ENCODE assay signal across 24 cellular contexts in genomic region chr3:196803891-196804468, GRCh38.
DNase-seq lines count a peak whose midpoint lies in the region; ATAC-seq and TF ChIP-seq lines count a peak whose summit lies in the region.
"Had no signal": no experiment of that assay in that cellular context is flagged by ENCODE, and none has a peak within 500 bp of the region (broad histone marks: within the 10 kb centered on the region; RNA-seq: fewer than 3 reads in every experiment).

No MANE protein-coding gene starts in this region.

- H3K27ac Mint-ChIP-seq in activated CD4-positive, alpha-beta T cell treated with anti-CD3 and anti-CD28 coated beads for 36 hours: peak overlapping the region; percentile 86
- peak overlapping the region; percentile 61 for H3K27ac Mint-ChIP-seq in CD4-positive, alpha-beta T cell
- peak overlapping the region; percentile 82 for H3K27ac Mint-ChIP-seq in T-helper 2 cell treated with Interferon-gamma antibody and Interleukin-4, amounts not matched to agents 5 μg/mL and 100 μg/mL, for 36 hours
- H3K27ac Mint-ChIP-seq: HFFc6 had no signal

- peak overlapping the region; percentile 4 for H3K27ac ChIP-seq in CD4-positive, alpha-beta T cell (ENCODE audit: low read depth, low read length)
- H3K27ac ChIP-seq: heart left ventricle, spleen, stomach, tibial nerve had no signal

- peak overlapping the region; percentile 8 for H3K4me3 Mint-ChIP-seq in activated CD4-positive, alpha-beta T cell treated with anti-CD3 and anti-CD28 coated beads for 36 hours
- H3K4me3 Mint-ChIP-seq in CD4-positive, alpha-beta T cell: no peak overlapping the region
- H3K4me3 Mint-ChIP-seq in T-helper 2 cell treated with Interferon-gamma antibody and Interleukin-4, amounts not matched to agents 5 μg/mL and 100 μg/mL, for 36 hours: no peak overlapping the region
- H3K4me3 Mint-ChIP-seq: HFFc6 had no signal

- no peaks in the 10 kb centered on the region for H3K27me3 ChIP-seq in CD4-positive, alpha-beta T cell (ENCODE audit: control insufficient read depth, insufficient read depth, low read length)
- H3K27me3 ChIP-seq: heart left ventricle, spleen, stomach, tibial nerve had no signal

- POLR2A ChIA-PET in activated CD4-positive, alpha-beta T cell treated with anti-CD3 and anti-CD28 coated beads for 36 hours (lab: Charles Lee): no interaction called here
- POLR2A ChIA-PET in CD4-positive, alpha-beta T cell (lab: Charles Lee): no interaction called here

- H3K9me3 Mint-ChIP-seq in activated CD4-positive, alpha-beta T cell treated with anti-CD3 and anti-CD28 coated beads for 36 hours (ENCODE audit: low read depth): no peaks in the 10 kb centered on the region
- no peaks in the 10 kb centered on the region for H3K9me3 Mint-ChIP-seq in CD4-positive, alpha-beta T cell
- no peaks in the 10 kb centered on the region for H3K9me3 Mint-ChIP-seq in T-helper 2 cell treated with Interferon-gamma antibody and Interleukin-4, amounts not matched to agents 5 μg/mL and 100 μg/mL, for 36 hours
- H3K9me3 Mint-ChIP-seq: HFFc6 had no signal

- no peak overlapping the region for H3K4me3 ChIP-seq in fibroblast of mammary gland (ENCODE audit: control insufficient read depth, low read depth, low read length)
- H3K4me3 ChIP-seq: heart left ventricle, spleen, stomach, tibial nerve had no signal

- H3K27me3 Mint-ChIP-seq in activated CD4-positive, alpha-beta T cell treated with anti-CD3 and anti-CD28 coated beads for 36 hours: no peaks in the 10 kb centered on the region
- H3K27me3 Mint-ChIP-seq in CD4-positive, alpha-beta T cell: no peaks in the 10 kb centered on the region
- no peaks in the 10 kb centered on the region for H3K27me3 Mint-ChIP-seq in T-helper 2 cell treated with Interferon-gamma antibody and Interleukin-4, amounts not matched to agents 5 μg/mL and 100 μg/mL, for 36 hours (ENCODE audit: low read depth)

- TF ChIP-seq CTCF in CD4-positive, alpha-beta T cell (IDR thresholded peaks at IDR 0.05): no peak
- no peak for TF ChIP-seq CTCF in fibroblast of mammary gland (conservative IDR thresholded peaks at IDR 0.05; ENCODE audit: control insufficient read depth, insufficient read depth, low read depth, low read length)

- peaks cover 20% of the 10 kb centered on the region for H3K4me1 Mint-ChIP-seq in activated CD4-positive, alpha-beta T cell treated with anti-CD3 and anti-CD28 coated beads for 36 hours
- H3K4me1 Mint-ChIP-seq in CD4-positive, alpha-beta T cell (ENCODE audit: low read depth): peaks cover 24% of the 10 kb centered on the region
- peaks cover 17% of the 10 kb centered on the region for H3K4me1 Mint-ChIP-seq in T-helper 2 cell treated with Interferon-gamma antibody and Interleukin-4, amounts not matched to agents 5 μg/mL and 100 μg/mL, for 36 hours (ENCODE audit: low read depth)

- H3K9me3 ChIP-seq in CD4-positive, alpha-beta T cell (ENCODE audit: control insufficient read depth, low read length): no peaks in the 10 kb centered on the region
- H3K9me3 ChIP-seq: heart left ventricle, spleen, stomach, tibial nerve had no signal

- intact Hi-C loops in activated CD4-positive, alpha-beta T cell treated with anti-CD3 and anti-CD28 coated beads for 36 hours (cut with DNase I, micrococcal nuclease): loop anchor here (5.0 kb wide), 2 partner anchors 62 to 92 kb away; partner anchors contain the start of genes CEP19 (in 1 of the 2) and PIGX (in 1 of the 2)
- intact Hi-C loops in CD4-positive, alpha-beta T cell (cut with DNase I, micrococcal nuclease): loop anchor here in 1 of 2 experiments (2.0 kb wide), 1 partner anchor 63 kb away; no protein-coding TSS in a partner anchor

- DNase-seq in activated CD4-positive, alpha-beta T cell treated with anti-CD3 and anti-CD28 coated beads for 36 hours: no peak
- no peak for DNase-seq in activated CD4-positive, alpha-beta T cell treated with anti-CD3 and anti-CD28 coated beads, Interleukin-2, amount 50 U/mL, for 1 hour
- DNase-seq in CD4-positive, alpha-beta T cell: no peak
- DNase-seq in T-helper 2 cell treated with Interferon-gamma antibody and Interleukin-4, amounts not matched to agents 5 μg/mL and 100 μg/mL, for 36 hours (ENCODE audit: low spot score): peak; percentile 27
- DNase-seq in fibroblast of mammary gland (ENCODE audit: low read depth) (peak; percentile 37), globus pallidus (ENCODE audit: low spot score) (no peak), NCI-H1105 (lab: John Stamatoyannopoulos, UW) (no peak), SHP77 (lab: John Stamatoyannopoulos, UW) (no peak)
- DNase-seq: 8988T; activated CD4-positive, alpha-beta T cell treated with anti-CD3 and anti-CD28 coated beads, Interleukin-2, amount 50 U/mL, for 4 hours; DND-41; heart left ventricle; HFFc6; Karpas-422; mammary epithelial cell; MV-4-11; NCI-H1694; NCI-H82; PC-3; SIG-M5; spleen; stimulated activated CD4-positive, alpha-beta T cell treated with anti-CD3 and anti-CD28 coated beads, Interleukin-4, amount 100 ng/mL, for 1 hour; stomach had no signal

- ATAC-seq in activated CD4-positive, alpha-beta T cell treated with anti-CD3 and anti-CD28 coated beads for 36 hours: peak; percentile 80
- peak; percentile 85 for ATAC-seq in CD4-positive, alpha-beta T cell (ENCODE audit: poor library complexity)
- ATAC-seq: heart left ventricle, PC-3 had no signal

- H3K36me3 Mint-ChIP-seq in activated CD4-positive, alpha-beta T cell treated with anti-CD3 and anti-CD28 coated beads for 36 hours (ENCODE audit: low read depth): peaks cover 47% of the 10 kb centered on the region
- H3K36me3 Mint-ChIP-seq in CD4-positive, alpha-beta T cell (ENCODE audit: low read depth): peaks cover 82% of the 10 kb centered on the region
- peaks cover 43% of the 10 kb centered on the region for H3K36me3 Mint-ChIP-seq in T-helper 2 cell treated with Interferon-gamma antibody and Interleukin-4, amounts not matched to agents 5 μg/mL and 100 μg/mL, for 36 hours (ENCODE audit: low read depth)

- CTCF ChIA-PET in activated CD4-positive, alpha-beta T cell treated with anti-CD3 and anti-CD28 coated beads for 36 hours (lab: Charles Lee): interaction anchor here (1.1 kb wide), 1 partner anchor 13 kb away, joined by 4 read pairs; no protein-coding TSS in a partner anchor
- CTCF ChIA-PET in CD4-positive, alpha-beta T cell (lab: Charles Lee): no interaction called here

Comparison
In these comparisons a context has a peak if more than half of its experiments do, and no peak if none do; other contexts are left out.
1. DNase-seq: peak in T-helper 2 cell treated with Interferon-gamma antibody and Interleukin-4, amounts not matched to agents 5 μg/mL and 100 μg/mL, for 36 hours (single experiment) and fibroblast of mammary gland (single experiment); none in activated CD4-positive, alpha-beta T cell treated with anti-CD3 and anti-CD28 coated beads for 36 hours (single experiment), activated CD4-positive, alpha-beta T cell treated with anti-CD3 and anti-CD28 coated beads, Interleukin-2, amount 50 U/mL, for 1 hour (single experiment), CD4-positive, alpha-beta T cell (0 of 10), globus pallidus (single experiment), NCI-H1105 (single experiment) and SHP77 (0 of 2).
2. Peak in every context shown above with its lines, with median percentiles within 50 percentile points of each other: H3K27ac Mint-ChIP-seq.